ENCODE assay signal across 1 cellular context in the genomic region with DNA sequence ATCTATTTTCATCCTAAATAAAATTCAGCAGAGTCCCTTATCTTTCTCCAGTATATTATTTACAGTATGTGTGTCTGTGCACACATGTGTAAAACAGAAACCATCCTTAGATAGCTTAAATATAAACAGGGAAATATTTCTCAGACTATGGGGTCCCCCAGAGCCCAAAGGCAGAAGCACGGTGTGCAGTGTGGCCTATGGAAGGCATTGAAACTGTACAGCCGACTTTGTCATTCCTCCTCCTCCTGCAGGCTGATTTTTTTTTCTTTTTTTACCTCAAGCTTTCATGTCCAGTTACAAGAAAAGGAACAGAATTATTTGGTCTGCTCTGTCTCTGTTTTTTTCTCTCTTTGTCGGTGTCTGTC.
TF ChIP-seq lines count a peak whose summit lies in the region.

No MANE protein-coding gene starts in this region.

TF ChIP-seq in SK-N-SH, 30 proteins besides CTCF, POLR2A, EP300 and RAD21:
- TF ChIP-seq GABPA (IDR thresholded peaks at IDR 0.05; ENCODE audit: low read depth) (no peak), MXI1 (IDR thresholded peaks at IDR 0.05; ENCODE audit: low read depth, low read length) (no peak; the same call in 1 of the 2 replicates), SIN3A (IDR thresholded peaks at IDR 0.05; ENCODE audit: borderline replicate concordance, low read depth, low read length) (no peak)
- TF ChIP-seq, protein P1, sequence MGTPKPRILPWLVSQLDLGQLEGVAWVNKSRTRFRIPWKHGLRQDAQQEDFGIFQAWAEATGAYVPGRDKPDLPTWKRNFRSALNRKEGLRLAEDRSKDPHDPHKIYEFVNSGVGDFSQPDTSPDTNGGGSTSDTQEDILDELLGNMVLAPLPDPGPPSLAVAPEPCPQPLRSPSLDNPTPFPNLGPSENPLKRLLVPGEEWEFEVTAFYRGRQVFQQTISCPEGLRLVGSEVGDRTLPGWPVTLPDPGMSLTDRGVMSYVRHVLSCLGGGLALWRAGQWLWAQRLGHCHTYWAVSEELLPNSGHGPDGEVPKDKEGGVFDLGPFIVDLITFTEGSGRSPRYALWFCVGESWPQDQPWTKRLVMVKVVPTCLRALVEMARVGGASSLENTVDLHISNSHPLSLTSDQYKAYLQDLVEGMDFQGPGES (IDR thresholded peaks at IDR 0.05; ENCODE audit: low read depth, low read length), result no peak
- TF ChIP-seq, protein P2, sequence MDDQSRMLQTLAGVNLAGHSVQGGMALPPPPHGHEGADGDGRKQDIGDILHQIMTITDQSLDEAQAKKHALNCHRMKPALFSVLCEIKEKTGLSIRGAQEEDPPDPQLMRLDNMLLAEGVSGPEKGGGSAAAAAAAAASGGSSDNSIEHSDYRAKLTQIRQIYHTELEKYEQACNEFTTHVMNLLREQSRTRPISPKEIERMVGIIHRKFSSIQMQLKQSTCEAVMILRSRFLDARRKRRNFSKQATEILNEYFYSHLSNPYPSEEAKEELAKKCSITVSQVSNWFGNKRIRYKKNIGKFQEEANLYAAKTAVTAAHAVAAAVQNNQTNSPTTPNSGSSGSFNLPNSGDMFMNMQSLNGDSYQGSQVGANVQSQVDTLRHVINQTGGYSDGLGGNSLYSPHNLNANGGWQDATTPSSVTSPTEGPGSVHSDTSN (IDR thresholded peaks at IDR 0.05), result no peak
